Comparison of ENCODE assay signal across 14 cellular contexts in the genomic region with DNA sequence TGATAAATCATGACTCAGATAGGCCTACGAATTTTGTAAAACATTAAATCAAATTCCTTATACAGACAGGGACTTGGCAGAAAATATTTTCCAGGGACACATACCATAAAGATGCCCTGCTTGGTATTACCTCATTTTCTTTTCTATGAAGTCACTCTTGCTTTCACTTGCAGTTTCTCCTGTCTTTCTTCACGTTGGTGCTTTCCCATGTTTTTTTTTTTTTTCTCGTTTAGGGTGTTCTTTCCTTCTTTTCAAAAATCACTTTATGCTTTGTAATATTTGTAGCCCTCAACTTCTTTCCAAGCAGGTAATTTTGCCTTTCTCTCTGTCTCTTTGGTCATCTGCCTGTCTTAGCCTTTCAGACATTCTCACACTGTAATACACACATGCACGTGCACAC. TPM values are rescaled to one million over a fixed set of nuclear protein-coding genes. Genes with fewer than 3 reads are reported as not detected.
DNase-seq lines count a peak whose midpoint lies in the region; TF ChIP-seq lines count a peak whose summit lies in the region.
"Had no signal": no experiment of that assay in that cellular context is flagged by ENCODE, and none has a peak within 500 bp of the region (broad histone marks: within the 10 kb centered on the region; RNA-seq: fewer than 3 reads in every experiment).

No MANE protein-coding gene starts in this region.

- TF ChIP-seq CTCF in chondrocyte (IDR thresholded peaks at IDR 0.05) (no peak), GM13976 (IDR thresholded peaks at IDR 0.05; ENCODE audit: borderline replicate concordance, control extremely low read depth, extremely low read depth, insufficient read depth, missing control alignments) (no peak)

- H3K27ac Mint-ChIP-seq in activated naive CD8-positive, alpha-beta T cell, result peak overlapping the region; percentile 74
- H3K27ac Mint-ChIP-seq in activated naive CD8-positive, alpha-beta T cell treated with anti-CD3 and anti-CD28 coated beads for 36 hours, result no peak overlapping the region
- H3K27ac Mint-ChIP-seq in chondrocyte (ENCODE audit: unreplicated experiment), result no peak overlapping the region

- H2BK15ac ChIP-seq in mesenchymal stem cell (ENCODE audit: low read depth, poor library complexity, severe bottlenecking), result no peak overlapping the region

- no peaks in the 10 kb centered on the region for H3K79me1 ChIP-seq in mesenchymal stem cell (replicated peaks; ENCODE audit: low read length, poor library complexity, severe bottlenecking)

- no peak overlapping the region for H3K9ac ChIP-seq in mesenchymal stem cell (ENCODE audit: low read length)

- no peak overlapping the region for H2BK120ac ChIP-seq in mesenchymal stem cell (ENCODE audit: low read depth, low read length)

- H3K9me3 ChIP-seq in SJCRH30 (replicated peaks), result no peaks in the 10 kb centered on the region
- no peaks in the 10 kb centered on the region for H3K9me3 ChIP-seq in mesenchymal stem cell (ENCODE audit: control insufficient read depth, low read length)
- H3K9me3 ChIP-seq: BE2C had no signal

- no peaks in the 10 kb centered on the region for H3K36me3 ChIP-seq in SJCRH30
- H3K36me3 ChIP-seq in mesenchymal stem cell (ENCODE audit: control insufficient read depth in 1 of 2, insufficient read depth in 2 of 2, low read depth in 1 of 2, low read length in 2 of 2), result no peaks in the 10 kb centered on the region
- H3K36me3 ChIP-seq: BE2C had no signal

- no peak overlapping the region for H3K4me2 ChIP-seq in mesenchymal stem cell (ENCODE audit: low read length, poor library complexity, severe bottlenecking)

- no peak overlapping the region for H4K91ac ChIP-seq in mesenchymal stem cell (ENCODE audit: low read length)

- H3K4ac ChIP-seq in mesenchymal stem cell (ENCODE audit: low read depth in 1 of 2, low read length in 2 of 2), result no peak overlapping the region

- no peak overlapping the region for H2BK12ac ChIP-seq in mesenchymal stem cell (ENCODE audit: low read length in 2 of 2)

- no peak for DNase-seq in activated naive CD8-positive, alpha-beta T cell treated with anti-CD3 and anti-CD28 coated beads for 36 hours
- no peak for DNase-seq in SJCRH30
- DNase-seq in mesenchymal stem cell, result peak; percentile 53
- no peak for DNase-seq in NCI-H146 (lab: John Stamatoyannopoulos, UW)
- no peak for DNase-seq in chondrocyte (ENCODE audit: low spot score)
- no peak for DNase-seq in GM13976 (ENCODE audit: low spot score)
- DNase-seq: BE2C; CD8-positive, alpha-beta memory T cell; GF-D8; KG1; NCI-H1092; NCI-H446; NCI-H774 had no signal

- H3K9me3 Mint-ChIP-seq in activated naive CD8-positive, alpha-beta T cell (ENCODE audit: low read depth), result no peaks in the 10 kb centered on the region
- H3K9me3 Mint-ChIP-seq in activated naive CD8-positive, alpha-beta T cell treated with anti-CD3 and anti-CD28 coated beads for 36 hours, result peaks cover 2% of the 10 kb centered on the region
- H3K9me3 Mint-ChIP-seq in chondrocyte (ENCODE audit: low read depth), result no peaks in the 10 kb centered on the region
- H3K9me3 Mint-ChIP-seq: CD8-positive, alpha-beta memory T cell had no signal

- H2BK5ac ChIP-seq in mesenchymal stem cell (ENCODE audit: low read depth, low read length, poor library complexity, severe bottlenecking), result no peak overlapping the region

- in situ Hi-C loops in GM13976 (cut with MboI; ENCODE audit: low sequenced_read_pairs, unreplicated experiment), result no loop called here

- no peak overlapping the region for H2AK5ac ChIP-seq in mesenchymal stem cell (ENCODE audit: low read length, severe bottlenecking)

- peaks cover 85% of the 10 kb centered on the region for H3K4me1 Mint-ChIP-seq in activated naive CD8-positive, alpha-beta T cell (ENCODE audit: low read depth)
- H3K4me1 Mint-ChIP-seq in activated naive CD8-positive, alpha-beta T cell treated with anti-CD3 and anti-CD28 coated beads for 36 hours, result peaks cover 72% of the 10 kb centered on the region
- H3K4me1 Mint-ChIP-seq in chondrocyte (ENCODE audit: low read depth), result peaks cover 24% of the 10 kb centered on the region

- peaks cover 8% of the 10 kb centered on the region for H3K36me3 Mint-ChIP-seq in activated naive CD8-positive, alpha-beta T cell
- peaks cover 20% of the 10 kb centered on the region for H3K36me3 Mint-ChIP-seq in activated naive CD8-positive, alpha-beta T cell treated with anti-CD3 and anti-CD28 coated beads for 36 hours
- H3K36me3 Mint-ChIP-seq in chondrocyte (ENCODE audit: low read depth), result no peaks in the 10 kb centered on the region

- H3K27ac ChIP-seq in SJCRH30 (peak overlapping the region; percentile 62), mesenchymal stem cell (ENCODE audit: low read length, poor library complexity, severe bottlenecking) (no peak overlapping the region)

- H3K4me3 Mint-ChIP-seq in activated naive CD8-positive, alpha-beta T cell, result peak overlapping the region; percentile 4
- H3K4me3 Mint-ChIP-seq in activated naive CD8-positive, alpha-beta T cell treated with anti-CD3 and anti-CD28 coated beads for 36 hours, result no peak overlapping the region
- no peak overlapping the region for H3K4me3 Mint-ChIP-seq in chondrocyte (ENCODE audit: unreplicated experiment)

- H4K8ac ChIP-seq in mesenchymal stem cell (ENCODE audit: low read length), result no peak overlapping the region

- no peaks in the 10 kb centered on the region for H3K27me3 ChIP-seq in SJCRH30
- no peaks in the 10 kb centered on the region for H3K27me3 ChIP-seq in mesenchymal stem cell (ENCODE audit: control insufficient read depth in 1 of 2, insufficient read depth in 1 of 2, low read length in 2 of 2)
- H3K27me3 ChIP-seq: BE2C had no signal

- H3K4me3 ChIP-seq in SJCRH30 (no peak overlapping the region), mesenchymal stem cell (ENCODE audit: insufficient read depth in 1 of 2, low read depth in 1 of 2, low read length in 2 of 2) (no peak overlapping the region)

- no peak overlapping the region for H3K23ac ChIP-seq in mesenchymal stem cell (ENCODE audit: low read length in 2 of 2)

- 84% methylated on average over 4 of the region's 4 CpGs for WGBS in mesenchymal stem cell

- no peaks in the 10 kb centered on the region for H3K27me3 Mint-ChIP-seq in activated naive CD8-positive, alpha-beta T cell
- no peaks in the 10 kb centered on the region for H3K27me3 Mint-ChIP-seq in activated naive CD8-positive, alpha-beta T cell treated with anti-CD3 and anti-CD28 coated beads for 36 hours
- H3K27me3 Mint-ChIP-seq in chondrocyte (ENCODE audit: low read depth), result no peaks in the 10 kb centered on the region
- H3K27me3 Mint-ChIP-seq: CD8-positive, alpha-beta memory T cell had no signal

- no peak overlapping the region for H3K14ac ChIP-seq in mesenchymal stem cell (ENCODE audit: low read length in 2 of 2)

- peaks cover 61% of the 10 kb centered on the region for H3K4me1 ChIP-seq in SJCRH30
- peaks cover 2% of the 10 kb centered on the region for H3K4me1 ChIP-seq in mesenchymal stem cell (ENCODE audit: control insufficient read depth, insufficient read depth, low read depth, low read length)

- H2AFZ ChIP-seq in mesenchymal stem cell (ENCODE audit: low read depth, low read length), result no peak overlapping the region

- H3K18ac ChIP-seq in mesenchymal stem cell (ENCODE audit: low read depth in 1 of 2, low read length in 2 of 2), result no peak overlapping the region

RNA-seq across cellular contexts. Expression of gene CDC42EP3, which starts 40.7 kb away (rescaled TPM):
- 10 to 100 TPM; 18.6 to 22.2 TPM for total RNA-seq in activated naive CD8-positive, alpha-beta T cell treated with anti-CD3 and anti-CD28 coated beads for 36 hours
- total RNA-seq in SJCRH30 (2014; rRNA removed; shearing (Covaris generic)), result 176 and 177 TPM in 2 replicates
- 117 TPM for polyA plus RNA-seq in mesenchymal stem cell (2013, experiment 1 of 2)
- 117 TPM for polyA plus RNA-seq in mesenchymal stem cell (2013, experiment 2 of 2)
- 60.3 to 97.8 TPM (median 91.2 TPM) in 3 replicates for total RNA-seq in chondrocyte
